In the genomic region with DNA sequence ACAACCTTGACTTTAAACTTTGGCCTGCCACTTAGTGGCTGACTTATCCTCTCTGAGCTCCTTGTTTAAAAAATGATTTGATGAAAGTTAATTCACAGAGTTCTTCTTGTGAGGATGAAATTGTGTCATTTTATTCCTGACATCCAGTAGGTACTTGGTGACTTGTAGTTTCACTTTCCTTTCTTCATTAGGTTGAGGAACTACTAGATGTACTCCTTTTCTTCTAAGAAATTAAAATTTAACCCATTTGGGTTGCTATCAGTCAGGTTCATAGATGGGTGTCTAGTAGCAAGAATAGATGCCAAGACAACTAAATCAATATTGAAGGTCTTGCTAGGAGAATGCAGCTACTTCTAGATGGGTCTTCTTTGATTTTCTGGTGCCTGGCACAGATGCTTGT, we compare ENCODE assay signal across 10 cellular contexts. TPM values are rescaled to one million over a fixed set of nuclear protein-coding genes. Genes with fewer than 3 reads are reported as not detected.
A peak's percentile ranks its signal among the peaks of the same experiment; 100 is the strongest.
DNase-seq lines count a peak whose midpoint lies in the region; ATAC-seq and TF ChIP-seq lines count a peak whose summit lies in the region.
"Had no signal": no experiment of that assay in that cellular context is flagged by ENCODE, and none has a peak within 500 bp of the region (broad histone marks: within the 10 kb centered on the region; RNA-seq: fewer than 3 reads in every experiment).

No MANE protein-coding gene starts in this region.

- TF ChIP-seq CTCF in adrenal gland (IDR thresholded peaks at IDR 0.05), result no peak

- no peaks in the 10 kb centered on the region for H3K9me3 ChIP-seq in adrenal gland (replicated peaks in 1 of 3)

- H3K4me1 Mint-ChIP-seq in activated CD4-positive, alpha-beta T cell treated with anti-CD3 and anti-CD28 coated beads, Interleukin-2, amount 10 ng/mL, durations not matched to agents 7 days and 5 days, result peaks cover 41% of the 10 kb centered on the region
- H3K4me1 Mint-ChIP-seq in stimulated activated memory B cell treated with anti-CD40 and anti-IgM and Interleukin-4, amounts not matched to agents 10 μg/mL and 1 μg/mL and 100 μg/mL, for 72 hours, result peaks cover 76% of the 10 kb centered on the region

- no peak for TF ChIP-seq POLR2A in adrenal gland (IDR thresholded peaks at IDR 0.05)

- no peaks in the 10 kb centered on the region for H3K27me3 ChIP-seq in adrenal gland

- H3K9me3 Mint-ChIP-seq in activated CD4-positive, alpha-beta T cell treated with anti-CD3 and anti-CD28 coated beads, Interleukin-2, amount 10 ng/mL, durations not matched to agents 7 days and 5 days, result peaks cover 2% of the 10 kb centered on the region
- H3K9me3 Mint-ChIP-seq in stimulated activated memory B cell treated with anti-CD40 and anti-IgM and Interleukin-4, amounts not matched to agents 10 μg/mL and 1 μg/mL and 100 μg/mL, for 72 hours, result no peaks in the 10 kb centered on the region
- H3K9me3 Mint-ChIP-seq: dendritic cell treated with granulocyte-macrophage colony-stimulating factor and Interleukin-4, amounts not matched to agents 40 ng/mL and 50 ng/mL, for 4 days; neural crest cell had no signal

- intact Hi-C loops in adrenal gland (cut with DNase I), result no loop called here
- intact Hi-C loops in head of caudate nucleus (cut with DNase I), result no loop called here

- H3K4me3 Mint-ChIP-seq in activated CD4-positive, alpha-beta T cell treated with anti-CD3 and anti-CD28 coated beads, Interleukin-2, amount 10 ng/mL, durations not matched to agents 7 days and 5 days, result peak overlapping the region; percentile 70
- H3K4me3 Mint-ChIP-seq in stimulated activated memory B cell treated with anti-CD40 and anti-IgM and Interleukin-4, amounts not matched to agents 10 μg/mL and 1 μg/mL and 100 μg/mL, for 72 hours, result peak overlapping the region; percentile 40
- H3K4me3 Mint-ChIP-seq: dendritic cell treated with granulocyte-macrophage colony-stimulating factor and Interleukin-4, amounts not matched to agents 40 ng/mL and 50 ng/mL, for 4 days had no signal

- peak; percentile 35 for ATAC-seq in HG03139 (IDR thresholded peaks at IDR 0.05; ENCODE audit: unreplicated experiment)
- no peak for ATAC-seq in stimulated activated memory B cell treated with anti-CD40 and anti-IgM and Interleukin-4, amounts not matched to agents 10 μg/mL and 1 μg/mL and 100 μg/mL, for 72 hours

- DNase-seq in activated CD4-positive, alpha-beta T cell treated with anti-CD3 and anti-CD28 coated beads, Interleukin-2, amount 10 ng/mL, durations not matched to agents 7 days and 5 days, result no peak
- no peak for DNase-seq in activated CD4-positive, alpha-beta T cell treated with anti-CD3 and anti-CD28 coated beads, Interleukin-2, amount 50 U/mL, for 1 hour
- DNase-seq in adrenal gland (no peak), head of caudate nucleus (no peak), iPS-NIHi11 (ENCODE audit: low spot score) (no peak), AG08396 (ENCODE audit: low spot score) (no peak)

- H3K4me3 ChIP-seq in adrenal gland, result peak overlapping the region in 1 of 4 donors; percentile 1

- POLR2A ChIA-PET in activated CD4-positive, alpha-beta T cell treated with anti-CD3 and anti-CD28 coated beads, Interleukin-2, amount 10 ng/mL, durations not matched to agents 7 days and 5 days (lab: Charles Lee), result interaction anchor here (1.3 kb wide), 1 partner anchor 34 kb away, joined by 3 read pairs; a partner anchor contains a TSS

- peak overlapping the region; percentile 90 for H3K27ac Mint-ChIP-seq in activated CD4-positive, alpha-beta T cell treated with anti-CD3 and anti-CD28 coated beads, Interleukin-2, amount 10 ng/mL, durations not matched to agents 7 days and 5 days
- peak overlapping the region; percentile 72 for H3K27ac Mint-ChIP-seq in stimulated activated memory B cell treated with anti-CD40 and anti-IgM and Interleukin-4, amounts not matched to agents 10 μg/mL and 1 μg/mL and 100 μg/mL, for 72 hours
- H3K27ac Mint-ChIP-seq: dendritic cell treated with granulocyte-macrophage colony-stimulating factor and Interleukin-4, amounts not matched to agents 40 ng/mL and 50 ng/mL, for 4 days had no signal

- H3K36me3 ChIP-seq in adrenal gland (replicated peaks in 1 of 2), result peaks cover 0 to 4% of the 10 kb centered on the region in 2 donors

- peaks cover 1% of the 10 kb centered on the region for H3K36me3 Mint-ChIP-seq in activated CD4-positive, alpha-beta T cell treated with anti-CD3 and anti-CD28 coated beads, Interleukin-2, amount 10 ng/mL, durations not matched to agents 7 days and 5 days (ENCODE audit: low read depth)
- H3K36me3 Mint-ChIP-seq in stimulated activated memory B cell treated with anti-CD40 and anti-IgM and Interleukin-4, amounts not matched to agents 10 μg/mL and 1 μg/mL and 100 μg/mL, for 72 hours, result peaks cover 13% of the 10 kb centered on the region

- peak overlapping the region in 4 of 5 donors; percentile 14 to 100 (median 44) for H3K27ac ChIP-seq in adrenal gland

- H3K27me3 Mint-ChIP-seq in activated CD4-positive, alpha-beta T cell treated with anti-CD3 and anti-CD28 coated beads, Interleukin-2, amount 10 ng/mL, durations not matched to agents 7 days and 5 days, result no peaks in the 10 kb centered on the region
- H3K27me3 Mint-ChIP-seq in stimulated activated memory B cell treated with anti-CD40 and anti-IgM and Interleukin-4, amounts not matched to agents 10 μg/mL and 1 μg/mL and 100 μg/mL, for 72 hours, result no peaks in the 10 kb centered on the region

- H3K4me1 ChIP-seq in adrenal gland (replicated peaks in 1 of 2), result peaks cover 37 to 73% of the 10 kb centered on the region in 2 donors

- CTCF ChIA-PET in activated CD4-positive, alpha-beta T cell treated with anti-CD3 and anti-CD28 coated beads, Interleukin-2, amount 10 ng/mL, durations not matched to agents 7 days and 5 days (lab: Charles Lee), result interaction anchor here (1.0 to 1.2 kb wide), 2 partner anchors 9 to 29 kb away, joined by 3 to 4 read pairs; no protein-coding TSS in a partner anchor

RNA-seq across cellular contexts. Expression of a gene that starts 5.2 kb away (rescaled TPM):
- total RNA-seq in activated CD4-positive, alpha-beta T cell treated with anti-CD3 and anti-CD28 coated beads, Interleukin-2, amount 10 ng/mL, durations not matched to agents 7 days and 5 days, result 1 to 10 TPM; 5.9 TPM
- total RNA-seq in adrenal gland, result 10 to 100 TPM; 25.2 to 43.4 (median 37.7) TPM
- polyA plus RNA-seq in adrenal gland, result 10 to 100 TPM in 2 of 3 donors, 1 to 10 TPM in 1; 8.7 to 28.1 (median 13.4) TPM

RNA-seq across cellular contexts. Expression of a gene that starts 33.4 kb away (rescaled TPM):
- total RNA-seq in activated CD4-positive, alpha-beta T cell treated with anti-CD3 and anti-CD28 coated beads, Interleukin-2, amount 10 ng/mL, durations not matched to agents 7 days and 5 days, result 1,000 to 10,000 TPM; 1,598 to 1,775 TPM
- 1,000 to 10,000 TPM in 7 of 8 donors, 100 to 1,000 TPM in 1; 760 to 2,308 (median 1,655) TPM for total RNA-seq in adrenal gland
- 1,000 to 10,000 TPM; 1,857 to 3,034 (median 1,896) TPM for polyA plus RNA-seq in adrenal gland

RNA-seq across cellular contexts. Expression of a gene that starts 33.5 kb away (rescaled TPM):
- 1 to 10 TPM; 2.5 to 3.0 TPM for total RNA-seq in activated CD4-positive, alpha-beta T cell treated with anti-CD3 and anti-CD28 coated beads, Interleukin-2, amount 10 ng/mL, durations not matched to agents 7 days and 5 days
- total RNA-seq in adrenal gland, result 10 to 100 TPM; 11.2 to 20.1 (median 15.1) TPM
- polyA plus RNA-seq in adrenal gland, result 10 to 100 TPM in 1 of 3 donors, 1 to 10 TPM in 2; 6.7 to 31.4 (median 8.0) TPM
